In genomic region chr3:126096274-126096673, GRCh38 we compare ENCODE assay signal across 4 cellular contexts. TPM values are rescaled to one million over a fixed set of nuclear protein-coding genes. Genes with fewer than 3 reads are reported as not detected.
DNase-seq lines count a peak whose midpoint lies in the region; ATAC-seq, FAIRE-seq and TF ChIP-seq lines count a peak whose summit lies in the region.
"Not testable (repeated sequence)": the region's sequence is repeated elsewhere in the genome, so short reads cannot be mapped to it uniquely, and the experiment has no call there.

No MANE protein-coding gene starts in this region.

- not testable (repeated sequence) for H3K4me3 Mint-ChIP-seq in activated CD8-positive, alpha-beta T cell treated with anti-CD3 and anti-CD28 coated beads, Interleukin-2, amount 10 ng/mL, durations not matched to agents 7 days and 5 days

- not testable (repeated sequence) for H3K9me3 ChIP-seq in HEK293 (ENCODE audit: control insufficient read depth, insufficient read depth, low read depth, low read length)
- H3K9me3 ChIP-seq in esophagus muscularis mucosa (peaks cover 0 to 17% (median 7%) of the 10 kb centered on the region in 4 donors), HepG2 (ENCODE audit: low read length) (peaks cover 13% of the 10 kb centered on the region; the same call in 1 of the 2 replicates)

- BruUV-seq in HepG2 (replicated peaks; lab: Mats Ljungman, UMichigan), result not testable (repeated sequence)

- not testable (repeated sequence) for TF ChIP-seq EP300 in esophagus muscularis mucosa (IDR thresholded peaks at IDR 0.05); HepG2 (IDR thresholded peaks at IDR 0.05; ENCODE audit: low read depth in 2 of 2, low read length in 2 of 2); HepG2 (CRISPR knock-in tag; IDR thresholded peaks at IDR 0.05; ENCODE audit: borderline replicate concordance)

- not testable (repeated sequence) for H3K36me3 ChIP-seq in HEK293 (ENCODE audit: control insufficient read depth in 2 of 2, insufficient read depth in 1 of 2, low read length in 2 of 2); esophagus muscularis mucosa; HepG2 (replicated peaks in 1 of 2; ENCODE audit: control insufficient read depth in 1 of 2, insufficient read depth in 2 of 2, low read length in 2 of 2)

- not testable (repeated sequence) for H3K4me1 Mint-ChIP-seq in activated CD8-positive, alpha-beta T cell treated with anti-CD3 and anti-CD28 coated beads, Interleukin-2, amount 10 ng/mL, durations not matched to agents 7 days and 5 days (ENCODE audit: low read depth)

- not testable (repeated sequence) for H3K27me3 Mint-ChIP-seq in activated CD8-positive, alpha-beta T cell treated with anti-CD3 and anti-CD28 coated beads, Interleukin-2, amount 10 ng/mL, durations not matched to agents 7 days and 5 days (ENCODE audit: low read depth)

- peak; percentile 13 for DNase-seq in activated CD8-positive, alpha-beta T cell treated with anti-CD3 and anti-CD28 coated beads, Interleukin-2, amount 10 ng/mL, durations not matched to agents 7 days and 5 days
- peak; percentile 17 for DNase-seq in esophagus muscularis mucosa (ENCODE audit: extremely low spot score)
- DNase-seq in HepG2 (ENCODE audit: low spot score), result not testable (repeated sequence)

- not testable (repeated sequence) for H2AFZ ChIP-seq in HepG2 (ENCODE audit: low read length)

- CTCF ChIA-PET in HEK293 (lab: Yijun Ruan, JAX), result interaction anchor here (0.6 kb wide), 1 partner anchor 293 kb away, joined by 3 read pairs; no protein-coding TSS in a partner anchor
- CTCF ChIA-PET in activated CD8-positive, alpha-beta T cell treated with anti-CD3 and anti-CD28 coated beads, Interleukin-2, amount 10 ng/mL, durations not matched to agents 7 days and 5 days (lab: Charles Lee), result interaction anchor here (1.0 kb wide), 1 partner anchor 12 kb away, joined by 4 read pairs; the partner anchor contains the start of gene SLC41A3
- CTCF ChIA-PET in HepG2 (lab: Yijun Ruan, JAX; ENCODE audit: low intra/inter-chr PET ratio, low total read pairs), result not testable (repeated sequence)

- POLR2A ChIA-PET in HEK293 (lab: Yijun Ruan, JAX); activated CD8-positive, alpha-beta T cell treated with anti-CD3 and anti-CD28 coated beads, Interleukin-2, amount 10 ng/mL, durations not matched to agents 7 days and 5 days (lab: Charles Lee): not testable (repeated sequence)
- POLR2A ChIA-PET in HepG2 (lab: Yijun Ruan, JAX), result interaction anchor here (1.1 kb wide), 1 partner anchor 12 kb away, joined by 4 read pairs; the partner anchor contains the start of gene SLC41A3

- peaks cover 34% of the 10 kb centered on the region for H3K9me3 Mint-ChIP-seq in activated CD8-positive, alpha-beta T cell treated with anti-CD3 and anti-CD28 coated beads, Interleukin-2, amount 10 ng/mL, durations not matched to agents 7 days and 5 days (ENCODE audit: insufficient read depth)

- H3K36me3 Mint-ChIP-seq in activated CD8-positive, alpha-beta T cell treated with anti-CD3 and anti-CD28 coated beads, Interleukin-2, amount 10 ng/mL, durations not matched to agents 7 days and 5 days (ENCODE audit: low read depth), result not testable (repeated sequence)

- ATAC-seq in activated CD8-positive, alpha-beta T cell treated with anti-CD3 and anti-CD28 coated beads, Interleukin-2, amount 10 ng/mL, durations not matched to agents 7 days and 5 days; HepG2: not testable (repeated sequence)

- intact Hi-C loops in esophagus muscularis mucosa (cut with DNase I); HepG2 (cut with micrococcal nuclease; ENCODE audit: unreplicated experiment): not testable (repeated sequence)

- not testable (repeated sequence) for TF ChIP-seq CTCF in HEK293 (tag by site-specific recombination; IDR thresholded peaks at IDR 0.05); esophagus muscularis mucosa (IDR thresholded peaks at IDR 0.05); HepG2 (CRISPR knock-in tag; IDR thresholded peaks at IDR 0.05)

- H3K4me1 ChIP-seq in HEK293 (ENCODE audit: control insufficient read depth, insufficient read depth, low read length); esophagus muscularis mucosa; HepG2 (ENCODE audit: insufficient read depth, low read length): not testable (repeated sequence)

- FAIRE-seq in HepG2 (lab: Jason Lieb, UNC), result not testable (repeated sequence)

- not testable (repeated sequence) for H3K4me2 ChIP-seq in HepG2 (ENCODE audit: low read depth, low read length)

- not testable (repeated sequence) for H3K27ac Mint-ChIP-seq in activated CD8-positive, alpha-beta T cell treated with anti-CD3 and anti-CD28 coated beads, Interleukin-2, amount 10 ng/mL, durations not matched to agents 7 days and 5 days

- not testable (repeated sequence) for H3K79me2 ChIP-seq in HepG2 (ENCODE audit: insufficient read depth, low read length)

- not testable (repeated sequence) for H3K27ac ChIP-seq in HEK293 (ENCODE audit: extremely low read depth, low read depth, low read length); esophagus muscularis mucosa (replicated peaks in 1 of 4); HepG2 (ENCODE audit: extremely low read length, insufficient read depth, low read length)

- H3K27me3 ChIP-seq in esophagus muscularis mucosa; HepG2 (ENCODE audit: control insufficient read depth in 1 of 2, insufficient read depth in 2 of 2, low read length in 2 of 2): not testable (repeated sequence)

- H3K4me3 ChIP-seq in HEK293 (ENCODE audit: low read depth, low read length); esophagus muscularis mucosa; HepG2 (replicated peaks in 1 of 3; ENCODE audit: insufficient read depth in 1 of 3, low read depth in 2 of 3, low read length in 3 of 3): not testable (repeated sequence)

- TF ChIP-seq POLR2A in esophagus muscularis mucosa (IDR thresholded peaks at IDR 0.05; ENCODE audit: low read depth); HepG2 (IDR thresholded peaks at IDR 0.05; ENCODE audit: insufficient read depth in 1 of 2, low read depth in 2 of 2, low read length in 2 of 2): not testable (repeated sequence)

- 86% methylated on average over 6 of the region's 6 CpGs for WGBS in esophagus muscularis mucosa
- WGBS in HepG2 (ENCODE audit: low lambda C conversion rate), result 25% methylated on average over 5 of the region's 6 CpGs

- H4K20me1 ChIP-seq in HepG2 (ENCODE audit: insufficient read depth, low read length), result not testable (repeated sequence)

- H3K9ac ChIP-seq in HepG2 (ENCODE audit: insufficient read depth, low read depth, low read length), result not testable (repeated sequence)

- TF ChIP-seq RAD21 in HepG2 (CRISPR knock-in tag; IDR thresholded peaks at IDR 0.05), result not testable (repeated sequence)

- in situ Hi-C loops in HepG2 (cut with HindIII; ENCODE audit: extremely low pct_ligation_motif_present, low pct_unique_long_range_greater_than_20kb), result not testable (repeated sequence)

TF ChIP-seq in HEK293, 187 proteins besides CTCF, POLR2A, EP300 and RAD21:
- TF ChIP-seq SETDB1 (IDR thresholded peaks at IDR 0.05; ENCODE audit: insufficient read length, low read length), result peak; percentile 32

TF ChIP-seq in HepG2, 621 proteins besides CTCF, POLR2A, EP300 and RAD21:
- peak; percentile 92 for TF ChIP-seq ZNF816 (CRISPR knock-in tag; IDR thresholded peaks at IDR 0.05; ENCODE audit: borderline replicate concordance)
TF ChIP-seq in HepG2: peak in this region for 1; not testable (repeated sequence) for 620.

RNA-seq across cellular contexts. Expression of gene SLC41A3, which starts 12.3 kb away (rescaled TPM):
- 10 to 100 TPM; 22.0 to 26.5 TPM for total RNA-seq in activated CD8-positive, alpha-beta T cell treated with anti-CD3 and anti-CD28 coated beads, Interleukin-2, amount 10 ng/mL, durations not matched to agents 7 days and 5 days
- total RNA-seq in esophagus muscularis mucosa (10 to 100 TPM; 31.6 to 68.1 (median 38.9) TPM), HepG2 (2016; rRNA removed; fragmentation: Illumina TruSeq; extraction: Trizol) (16.2 and 26.0 TPM in 2 replicates)
- 13.0 and 13.9 TPM in 2 replicates for total RNA-seq in HepG2 (2016; cell fraction: cytosol; rRNA removed; fragmentation: Illumina TruSeq; extraction: Trizol; ENCODE audit: low read depth)
- 14.4 and 25.9 TPM in 2 replicates for total RNA-seq in HepG2 (2016; cell fraction: insoluble cytoplasmic fraction; rRNA removed; fragmentation: Illumina TruSeq; extraction: Trizol)
- 26.7 and 29.5 TPM in 2 replicates for total RNA-seq in HepG2 (2016; cell fraction: membrane; rRNA removed; fragmentation: Illumina TruSeq; extraction: Trizol)
- 29.5 and 32.0 TPM in 2 replicates for total RNA-seq in HepG2 (2016; cell fraction: nucleus; rRNA removed; fragmentation: Illumina TruSeq; extraction: Trizol)
- 71.1 and 86.1 TPM in 2 replicates for polyA plus RNA-seq in HepG2 (2011; rRNA removed)
- 96.6 and 106 TPM in 2 replicates for polyA plus RNA-seq in HepG2 (2011; cell fraction: cytosol; rRNA removed)
- 91.3 and 94.1 TPM in 2 replicates for polyA plus RNA-seq in HepG2 (2011; cell fraction: nucleus; rRNA removed)
- polyA plus RNA-seq in HepG2 (2012), result 29.5 and 44.0 TPM in 2 replicates
- polyA plus RNA-seq in HepG2 (2016; cell fraction: cytosol; fragmentation: Illumina TruSeq; extraction: Trizol; ENCODE audit: low read depth), result 14.8 and 14.9 TPM in 2 replicates
- polyA plus RNA-seq in HepG2 (2016; cell fraction: insoluble cytoplasmic fraction; fragmentation: Illumina TruSeq; extraction: Trizol; ENCODE audit: low read depth), result 15.7 and 17.4 TPM in 2 replicates
- 21.4 and 26.3 TPM in 2 replicates for polyA plus RNA-seq in HepG2 (2016; cell fraction: membrane; fragmentation: Illumina TruSeq; extraction: Trizol; ENCODE audit: low read depth)
- 46.8 and 48.2 TPM in 2 replicates for polyA plus RNA-seq in HepG2 (2016; cell fraction: nucleus; fragmentation: Illumina TruSeq; extraction: Trizol; ENCODE audit: insufficient read depth, low read depth)
- polyA minus RNA-seq in HepG2 (2011; rRNA and poly(A)+ RNA removed; ENCODE audit: low replicate concordance), result 115 and 139 TPM in 2 replicates
- polyA minus RNA-seq in HepG2 (2011; cell fraction: cytosol; rRNA and poly(A)+ RNA removed), result 31.0 and 41.7 TPM in 2 replicates
- 32.1 and 40.2 TPM in 2 replicates for polyA minus RNA-seq in HepG2 (2011; cell fraction: nucleus; rRNA and poly(A)+ RNA removed)
